ENCODE assay signal across 22 cellular contexts in genomic region chr7:25559581-25560367, GRCh38.
"Had no signal": no experiment of that assay in that cellular context is flagged by ENCODE, and none has a peak within 500 bp of the region (broad histone marks: within the 10 kb centered on the region; RNA-seq: fewer than 3 reads in every experiment).

No MANE protein-coding gene starts in this region.

- H3K4me2 ChIP-seq: smooth muscle cell had no signal

- DNase-seq: cerebellar nuclear complex; effector CD4-positive, alpha-beta T cell; endodermal cell; erythroblast; foreskin keratinocyte; immature natural killer cell; kidney; left cardiac atrium; left ventricle myocardium inferior; lower lobe of right lung; mesenchymal stem cell; naive thymus-derived CD4-positive, alpha-beta T cell; posterior cingulate gyrus; stimulated activated CD4-positive, alpha-beta T cell treated with anti-CD3 and anti-CD28 coated beads, Interleukin-2, amount 100 ng/mL, for 48 hours; stomach; substantia nigra; transverse colon had no signal

- H3K36me3 ChIP-seq: left ventricle myocardium inferior, lower lobe of right lung, neutrophil, right atrium auricular region, stomach, thoracic aorta, transverse colon had no signal

- H3K27ac ChIP-seq: coronary artery, foreskin keratinocyte, left ventricle myocardium inferior, lower lobe of right lung, neutrophil, right atrium auricular region, stomach, thoracic aorta, transverse colon had no signal

- H3K27me3 ChIP-seq: foreskin keratinocyte, right atrium auricular region, stomach, transverse colon had no signal

- H3K4me3 ChIP-seq: coronary artery, left ventricle myocardium inferior, lower lobe of right lung, right atrium auricular region, smooth muscle cell, stomach, thoracic aorta, transverse colon had no signal

- H3K9me3 ChIP-seq: lower lobe of right lung, neutrophil, thoracic aorta, transverse colon had no signal

- ATAC-seq: foreskin keratinocyte, left cardiac atrium, lower lobe of right lung had no signal

- H3K4me1 ChIP-seq: foreskin keratinocyte, right atrium auricular region had no signal
